ENCODE assay signal across 13 cellular contexts in genomic region chr7:37259381-37259821, GRCh38.
DNase-seq lines count a peak whose midpoint lies in the region; ATAC-seq and TF ChIP-seq lines count a peak whose summit lies in the region.
"Had no signal": no experiment of that assay in that cellular context is flagged by ENCODE, and none has a peak within 500 bp of the region (broad histone marks: within the 10 kb centered on the region; RNA-seq: fewer than 3 reads in every experiment).

No MANE protein-coding gene starts in this region.

- H3K4me1 ChIP-seq in OCI-LY3 (ENCODE audit: low read length): peaks cover 20% of the 10 kb centered on the region
- peaks cover 3 to 5% of the 10 kb centered on the region in 2 donors for H3K4me1 ChIP-seq in lung (ENCODE audit: control insufficient read depth in 2 of 2, insufficient read depth in 2 of 2, low read length in 2 of 2)
- H3K4me1 ChIP-seq: Caco-2, SJSA1 had no signal

- TF ChIP-seq CTCF in OCI-LY3 (IDR thresholded peaks at IDR 0.05; ENCODE audit: low read depth, low read length) (no peak), lung (IDR thresholded peaks at IDR 0.05; ENCODE audit: control extremely low read depth, extremely low read depth) (no peak), GM10266 (IDR thresholded peaks at IDR 0.05; ENCODE audit: control insufficient read depth, insufficient read depth, low read depth, missing control alignments) (no peak)

- 24 to 49% methylated on average over 9 of the region's 9 CpGs for WGBS in lung, 2 donors

- H3K36me3 ChIP-seq in OCI-LY3 (replicated peaks; ENCODE audit: low read depth, low read length) (peaks cover 44% of the 10 kb centered on the region), lung (ENCODE audit: control insufficient read depth in 2 of 2, insufficient read depth in 2 of 2, low read length in 2 of 2) (no peaks in the 10 kb centered on the region)
- H3K36me3 ChIP-seq: SJSA1 had no signal

- H2AFZ ChIP-seq in OCI-LY3 (ENCODE audit: low read depth, low read length): no peak overlapping the region

- no peak overlapping the region for H3K4me3 ChIP-seq in OCI-LY3 (ENCODE audit: low read length)
- no peak overlapping the region for H3K4me3 ChIP-seq in lung
- H3K4me3 ChIP-seq: SJSA1 had no signal

- H3K27ac ChIP-seq in OCI-LY3 (ENCODE audit: low read length) (peak overlapping the region; percentile 20; the same call in 1 of the 2 replicates), lung (ENCODE audit: low read depth in 1 of 2, low read length in 1 of 2) (peak overlapping the region in 1 of 2 donors; percentile 0)
- H3K27ac ChIP-seq: SJSA1 had no signal

- peak overlapping the region; percentile 35; the same call in 1 of the 2 replicates for H3K4me2 ChIP-seq in OCI-LY3 (ENCODE audit: low read length)

- H3K9me3 ChIP-seq in OCI-LY3 (ENCODE audit: insufficient read depth, low read length) (no peaks in the 10 kb centered on the region), lung (ENCODE audit: control insufficient read depth in 2 of 2, insufficient read depth in 1 of 2, low read length in 1 of 2) (no peaks in the 10 kb centered on the region)
- H3K9me3 ChIP-seq: Caco-2, SJSA1 had no signal

- DNase-seq in GF-D8 (lab: John Stamatoyannopoulos, UW): peak; percentile 93
- no peak for DNase-seq in lung (ENCODE audit: low spot score)
- no peak for DNase-seq in cerebellar cortex (ENCODE audit: low spot score)
- DNase-seq in NCI-H748 treated with DMSO at 0.1 percent for 48 hours (lab: John Stamatoyannopoulos, UW): no peak
- no peak for DNase-seq in GM10266 (ENCODE audit: extremely low spot score)
- DNase-seq: activated T-cell treated with anti-CD3 and anti-CD28 coated beads, Interleukin-2, amount 50 U/mL, for 24 hours; Caco-2; HCEC 1CT; NCI-H510A treated with DMSO at 0.1 percent for 48 hours had no signal

- H4K20me1 ChIP-seq in OCI-LY3 (ENCODE audit: insufficient read depth, low read length): peaks cover 63% of the 10 kb centered on the region

- H3K27me3 ChIP-seq in OCI-LY3 (ENCODE audit: low read depth, low read length) (no peaks in the 10 kb centered on the region), lung (ENCODE audit: control insufficient read depth, insufficient read depth) (no peaks in the 10 kb centered on the region)

- peaks cover 79% of the 10 kb centered on the region for H3K79me2 ChIP-seq in OCI-LY3 (ENCODE audit: low read length)

- ATAC-seq in HG03354 (IDR thresholded peaks at IDR 0.05; ENCODE audit: poor library complexity, severe bottlenecking, unreplicated experiment) (peak; percentile 53), lung (ENCODE audit: insufficient read depth, low FRiP score) (peak; percentile 27), HG03520 (IDR thresholded peaks at IDR 0.05; ENCODE audit: unreplicated experiment) (no peak)

- H3K9ac ChIP-seq in OCI-LY3 (ENCODE audit: low read length): no peak overlapping the region
